ENCODE assay signal across 1 cellular context in genomic region chr16:11380836-11381235, GRCh38.
TF ChIP-seq lines count a peak whose summit lies in the region.

No MANE protein-coding gene starts in this region.

TF ChIP-seq in IMR-90, 13 proteins besides CTCF, POLR2A, EP300 and RAD21:
- TF ChIP-seq BHLHE40 (IDR thresholded peaks at IDR 0.05; ENCODE audit: low read depth, low read length) (no peak), CEBPB (IDR thresholded peaks at IDR 0.05; ENCODE audit: low read depth, low read length) (no peak), NFE2L2 (IDR thresholded peaks at IDR 0.05; ENCODE audit: low read depth, low read length) (no peak), RFX5 (IDR thresholded peaks at IDR 0.05; ENCODE audit: low read depth, low read length) (no peak), MAZ (IDR thresholded peaks at IDR 0.05; ENCODE audit: borderline replicate concordance, low read depth, low read length) (no peak), MAFK (IDR thresholded peaks at IDR 0.05; ENCODE audit: low read depth, low read length) (no peak), MXI1 (IDR thresholded peaks at IDR 0.05; ENCODE audit: borderline replicate concordance, low read depth, low read length) (no peak), RCOR1 (IDR thresholded peaks at IDR 0.05; ENCODE audit: insufficient replicate concordance, low read length) (no peak), SMC3 (IDR thresholded peaks at IDR 0.05; ENCODE audit: low read depth, low read length) (no peak), CHD1 (IDR thresholded peaks at IDR 0.05; ENCODE audit: low read depth, low read length) (no peak), FOS (IDR thresholded peaks at IDR 0.05; ENCODE audit: low read depth, low read length) (no peak)
- TF ChIP-seq, protein P1, sequence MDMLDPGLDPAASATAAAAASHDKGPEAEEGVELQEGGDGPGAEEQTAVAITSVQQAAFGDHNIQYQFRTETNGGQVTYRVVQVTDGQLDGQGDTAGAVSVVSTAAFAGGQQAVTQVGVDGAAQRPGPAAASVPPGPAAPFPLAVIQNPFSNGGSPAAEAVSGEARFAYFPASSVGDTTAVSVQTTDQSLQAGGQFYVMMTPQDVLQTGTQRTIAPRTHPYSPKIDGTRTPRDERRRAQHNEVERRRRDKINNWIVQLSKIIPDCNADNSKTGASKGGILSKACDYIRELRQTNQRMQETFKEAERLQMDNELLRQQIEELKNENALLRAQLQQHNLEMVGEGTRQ (IDR thresholded peaks at IDR 0.05; ENCODE audit: low read depth, low read length), result no peak
- TF ChIP-seq, protein P2, sequence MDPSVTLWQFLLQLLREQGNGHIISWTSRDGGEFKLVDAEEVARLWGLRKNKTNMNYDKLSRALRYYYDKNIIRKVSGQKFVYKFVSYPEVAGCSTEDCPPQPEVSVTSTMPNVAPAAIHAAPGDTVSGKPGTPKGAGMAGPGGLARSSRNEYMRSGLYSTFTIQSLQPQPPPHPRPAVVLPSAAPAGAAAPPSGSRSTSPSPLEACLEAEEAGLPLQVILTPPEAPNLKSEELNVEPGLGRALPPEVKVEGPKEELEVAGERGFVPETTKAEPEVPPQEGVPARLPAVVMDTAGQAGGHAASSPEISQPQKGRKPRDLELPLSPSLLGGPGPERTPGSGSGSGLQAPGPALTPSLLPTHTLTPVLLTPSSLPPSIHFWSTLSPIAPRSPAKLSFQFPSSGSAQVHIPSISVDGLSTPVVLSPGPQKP (IDR thresholded peaks at IDR 0.05; ENCODE audit: borderline replicate concordance, low read depth, low read length), result no peak
